36 cellular contexts compared by ENCODE assay signal in genomic region chr5:153340139-153340538, GRCh38.
"Had no signal": no experiment of that assay in that cellular context is flagged by ENCODE, and none has a peak within 500 bp of the region (broad histone marks: within the 10 kb centered on the region; RNA-seq: fewer than 3 reads in every experiment).

No MANE protein-coding gene starts in this region.

- DNase-seq: activated B cell treated with CpG ODN at 0.5 μM for 24 hours; activated CD4-positive, alpha-beta memory T cell treated with anti-CD3 and anti-CD28 coated beads for 36 hours; activated CD4-positive, alpha-beta T cell treated with anti-CD3 and anti-CD28 coated beads for 4 hours; activated CD4-positive, alpha-beta T cell treated with anti-CD3 and anti-CD28 coated beads, Interleukin-2, amount 10 ng/mL, durations not matched to agents 24 days and 14 days; activated CD4-positive, alpha-beta T cell treated with anti-CD3 and anti-CD28 coated beads, Interleukin-2, amount 50 U/mL, for 1 hour; activated CD4-positive, alpha-beta T cell treated with anti-CD3 and anti-CD28 coated beads, Interleukin-2, amount 50 U/mL, for 4 hours; activated CD4-positive, CD25-positive, alpha-beta regulatory T cell treated with anti-CD3 and anti-CD28 coated beads, Interleukin-2, amount 50 U/mL, for 72 hours; activated CD8-positive, alpha-beta memory T cell treated with anti-CD3 and anti-CD28 coated beads, Interleukin-2, amount 50 U/mL, for 4 hours; activated CD8-positive, alpha-beta T cell treated with anti-CD3 and anti-CD28 coated beads for 36 hours; activated effector memory CD4-positive, alpha-beta T cell treated with anti-CD3 and anti-CD28 coated beads, Interleukin-2, amount 50 U/mL, for 16 hours; activated gamma-delta T cell treated with Interleukin-2 at 50 U/mL for 16 hours; activated naive CD4-positive, alpha-beta T cell; activated naive CD4-positive, alpha-beta T cell treated with anti-CD3 and anti-CD28 coated beads for 36 hours; activated naive CD4-positive, alpha-beta T cell treated with anti-CD3 and anti-CD28 coated beads, Interleukin-2, amount 50 U/mL, for 16 hours; activated naive CD8-positive, alpha-beta T cell treated with anti-CD3 and anti-CD28 coated beads for 36 hours; activated T-cell treated with anti-CD3 and anti-CD28 coated beads for 4 hours; activated T-cell treated with anti-CD3 and anti-CD28 coated beads, Interleukin-2, amount 50 U/mL, for 1 hour; activated T-cell treated with anti-CD3 and anti-CD28 coated beads, Interleukin-2, amount 50 U/mL, for 4 hours; activated T-cell treated with anti-CD3 and anti-CD28 coated beads, Interleukin-2, amount 50 U/mL, for 72 hours; adrenal gland; amniotic stem cell; aorta; body of pancreas; brain microvascular endothelial cell; caudate nucleus; cerebellar nuclear complex; T-helper 2 cell; T-helper 9 cell had no signal

- H3K27ac ChIP-seq: adrenal gland, body of pancreas, brain microvascular endothelial cell, cardiac muscle cell, VCaP had no signal

- H3K36me3 ChIP-seq: adrenal gland, brain microvascular endothelial cell, cardiac muscle cell had no signal

- H3K27ac Mint-ChIP-seq: activated B cell treated with CpG ODN at 0.5 μM for 24 hours; activated CD4-positive, alpha-beta memory T cell treated with anti-CD3 and anti-CD28 coated beads for 36 hours; activated CD4-positive, alpha-beta T cell treated with anti-CD3 and anti-CD28 coated beads, Interleukin-2, amount 10 ng/mL, durations not matched to agents 24 days and 14 days; activated CD8-positive, alpha-beta T cell treated with anti-CD3 and anti-CD28 coated beads for 36 hours; activated naive CD4-positive, alpha-beta T cell treated with anti-CD3 and anti-CD28 coated beads for 36 hours; activated naive CD4-positive, alpha-beta T cell treated with anti-CD3 and anti-CD28 coated beads, Interleukin-2, amount 50 U/mL, for 72 hours; activated naive CD8-positive, alpha-beta T cell treated with anti-CD3 and anti-CD28 coated beads for 36 hours; activated T-cell treated with anti-CD3 and anti-CD28 coated beads, Interleukin-2, amount 50 U/mL, for 72 hours; activated T-helper 1 cell treated with anti-CD3 and anti-CD28 coated beads, Interleukin-12 subunit alpha, Interleukin-12 subunit beta, Interleukin-2, Interleukin-4 antibody, amounts not matched to agents 30 ng/mL and 10 ng/mL and 1 ng/mL, durations not matched to agents 14 hours and 24 hours and 36 hours; activated T-helper 17 cell treated with anti-CD3 and anti-CD28 coated beads, Interleukin-2, amount 50 U/mL, for 72 hours; T-helper 1 cell treated with Interleukin-12 subunit alpha and Interleukin-12 subunit beta and Interleukin-4 antibody, amounts not matched to agents 30 μg/mL and 1 μg/mL, for 36 hours; T-helper 2 cell treated with Interferon-gamma antibody and Interleukin-4, amounts not matched to agents 5 μg/mL and 100 μg/mL, for 36 hours had no signal

- H3K9me3 Mint-ChIP-seq: activated B cell treated with CpG ODN at 0.5 μM for 24 hours; activated CD4-positive, alpha-beta T cell treated with anti-CD3 and anti-CD28 coated beads, Interleukin-2, amount 10 ng/mL, durations not matched to agents 24 days and 14 days; activated CD8-positive, alpha-beta T cell treated with anti-CD3 and anti-CD28 coated beads for 36 hours; activated T-cell treated with anti-CD3 and anti-CD28 coated beads, Interleukin-2, amount 50 U/mL, for 4 hours; activated T-helper 1 cell treated with anti-CD3 and anti-CD28 coated beads, Interleukin-12 subunit alpha, Interleukin-12 subunit beta, Interleukin-2, Interleukin-4 antibody, amounts not matched to agents 30 ng/mL and 10 ng/mL and 1 ng/mL, durations not matched to agents 14 hours and 24 hours and 36 hours; activated T-helper 17 cell treated with anti-CD3 and anti-CD28 coated beads, Interleukin-2, amount 50 U/mL, for 72 hours had no signal

- H3K27me3 Mint-ChIP-seq: activated B cell treated with CpG ODN at 0.5 μM for 24 hours; activated CD4-positive, alpha-beta memory T cell treated with anti-CD3 and anti-CD28 coated beads for 36 hours; activated CD8-positive, alpha-beta T cell treated with anti-CD3 and anti-CD28 coated beads for 36 hours; activated naive CD8-positive, alpha-beta T cell treated with anti-CD3 and anti-CD28 coated beads for 36 hours; central memory CD8-positive, alpha-beta T cell had no signal

- ATAC-seq: activated CD8-positive, alpha-beta T cell treated with anti-CD3 and anti-CD28 coated beads for 36 hours; activated naive CD4-positive, alpha-beta T cell treated with anti-CD3 and anti-CD28 coated beads, Interleukin-2, amount 50 U/mL, for 72 hours; activated T-cell treated with anti-CD3 and anti-CD28 coated beads, Interleukin-2, amount 50 U/mL, for 4 hours; activated T-cell treated with anti-CD3 and anti-CD28 coated beads, Interleukin-2, amount 50 U/mL, for 72 hours; activated T-helper 17 cell treated with anti-CD3 and anti-CD28 coated beads, Interleukin-2, amount 50 U/mL, for 72 hours; body of pancreas had no signal

- H3K4me1 ChIP-seq: adrenal gland, body of pancreas had no signal

- H3K9me3 ChIP-seq: adrenal gland, body of pancreas had no signal

- H3K36me3 Mint-ChIP-seq: activated CD4-positive, alpha-beta memory T cell treated with anti-CD3 and anti-CD28 coated beads for 36 hours; activated naive CD4-positive, alpha-beta T cell treated with anti-CD3 and anti-CD28 coated beads, Interleukin-2, amount 50 U/mL, for 72 hours; activated naive CD8-positive, alpha-beta T cell treated with anti-CD3 and anti-CD28 coated beads for 36 hours had no signal

- H3K4me3 Mint-ChIP-seq: activated B cell treated with CpG ODN at 0.5 μM for 24 hours; activated CD4-positive, alpha-beta memory T cell treated with anti-CD3 and anti-CD28 coated beads for 36 hours; activated CD4-positive, alpha-beta T cell treated with anti-CD3 and anti-CD28 coated beads, Interleukin-2, amount 10 ng/mL, durations not matched to agents 24 days and 14 days; activated CD8-positive, alpha-beta T cell treated with anti-CD3 and anti-CD28 coated beads for 36 hours; activated naive CD4-positive, alpha-beta T cell treated with anti-CD3 and anti-CD28 coated beads for 36 hours; activated naive CD8-positive, alpha-beta T cell treated with anti-CD3 and anti-CD28 coated beads for 36 hours; activated T-cell treated with anti-CD3 and anti-CD28 coated beads, Interleukin-2, amount 50 U/mL, for 4 hours; activated T-cell treated with anti-CD3 and anti-CD28 coated beads, Interleukin-2, amount 50 U/mL, for 72 hours; activated T-helper 1 cell treated with anti-CD3 and anti-CD28 coated beads, Interleukin-12 subunit alpha, Interleukin-12 subunit beta, Interleukin-2, Interleukin-4 antibody, amounts not matched to agents 30 ng/mL and 10 ng/mL and 1 ng/mL, durations not matched to agents 14 hours and 24 hours and 36 hours; activated T-helper 17 cell treated with anti-CD3 and anti-CD28 coated beads, Interleukin-2, amount 50 U/mL, for 72 hours; central memory CD8-positive, alpha-beta T cell; T-helper 1 cell treated with Interleukin-12 subunit alpha and Interleukin-12 subunit beta and Interleukin-4 antibody, amounts not matched to agents 30 μg/mL and 1 μg/mL, for 36 hours; T-helper 2 cell treated with Interferon-gamma antibody and Interleukin-4, amounts not matched to agents 5 μg/mL and 100 μg/mL, for 36 hours had no signal

- H3K4me3 ChIP-seq: adrenal gland, body of pancreas, cardiac muscle cell had no signal

- H3K4me1 Mint-ChIP-seq: activated B cell treated with CpG ODN at 0.5 μM for 24 hours; activated CD4-positive, alpha-beta T cell treated with anti-CD3 and anti-CD28 coated beads, Interleukin-2, amount 10 ng/mL, durations not matched to agents 24 days and 14 days; activated naive CD8-positive, alpha-beta T cell treated with anti-CD3 and anti-CD28 coated beads for 36 hours; activated T-helper 17 cell treated with anti-CD3 and anti-CD28 coated beads, Interleukin-2, amount 50 U/mL, for 72 hours; central memory CD8-positive, alpha-beta T cell had no signal

- H3K27me3 ChIP-seq: adrenal gland, body of pancreas, brain microvascular endothelial cell, cardiac muscle cell had no signal
